11 cellular contexts compared by ENCODE assay signal in genomic region chr13:91247768-91248167, GRCh38.
DNase-seq lines count a peak whose midpoint lies in the region; ATAC-seq and TF ChIP-seq lines count a peak whose summit lies in the region.
"Had no signal": no experiment of that assay in that cellular context is flagged by ENCODE, and none has a peak within 500 bp of the region (broad histone marks: within the 10 kb centered on the region; RNA-seq: fewer than 3 reads in every experiment).

No MANE protein-coding gene starts in this region.

- peak in 1 of 2 donors; percentile 5 for DNase-seq in cardiac muscle cell (ENCODE audit: low read depth in 1 of 2, low spot score in 1 of 2)
- DNase-seq in Right ventricle myocardium superior, result no peak
- DNase-seq in Panc1 (ENCODE audit: low read depth, low spot score), result no peak
- no peak for DNase-seq in epithelial cell of proximal tubule (ENCODE audit: low read depth)
- no peak for DNase-seq in natural killer cell treated with Interleukin-12 subunit alpha and Interleukin-12 subunit beta and Interleukin-15 and Interleukin-18, amount 100 ng/mL, for 72 hours (ENCODE audit: low spot score)
- no peak for DNase-seq in activated naive CD4-positive, alpha-beta T cell treated with anti-CD3 and anti-CD28 coated beads for 36 hours
- DNase-seq in naive thymus-derived CD4-positive, alpha-beta T cell, result no peak
- DNase-seq: immature natural killer cell, NCI-H2171 had no signal

- intact Hi-C loops in Right ventricle myocardium superior (cut with DNase I), result no loop called here
- intact Hi-C loops in Panc1 (cut with micrococcal nuclease; ENCODE audit: unreplicated experiment), result loop anchor here (2.0 to 5.0 kb wide), 2 partner anchors 115 to 171 kb away; no protein-coding TSS in a partner anchor
- intact Hi-C loops in activated naive CD4-positive, alpha-beta T cell treated with anti-CD3 and anti-CD28 coated beads for 36 hours (cut with micrococcal nuclease), result loop anchor here (1.0 kb wide), 1 partner anchor 113 kb away; no protein-coding TSS in a partner anchor
- intact Hi-C loops in naive thymus-derived CD4-positive, alpha-beta T cell (cut with micrococcal nuclease), result loop anchor here (1.0 to 5.0 kb wide), 2 partner anchors 113 to 115 kb away; no protein-coding TSS in a partner anchor

- ATAC-seq in Right ventricle myocardium superior (ENCODE audit: poor library complexity) (no peak), Panc1 (no peak), GM18511 (IDR thresholded peaks at IDR 0.05; ENCODE audit: unreplicated experiment) (no peak)
- no peak for ATAC-seq in natural killer cell treated with Interleukin-12 subunit alpha and Interleukin-12 subunit beta and Interleukin-15 and Interleukin-18, amount 100 ng/mL, for 72 hours
- no peak for ATAC-seq in naive thymus-derived CD4-positive, alpha-beta T cell

- TF ChIP-seq CTCF in cardiac muscle cell (IDR thresholded peaks at IDR 0.05; ENCODE audit: low read depth, low read length) (peak; percentile 10), Panc1 (IDR thresholded peaks at IDR 0.05) (peak; percentile 20; the same call in 1 of the 2 replicates), epithelial cell of proximal tubule (conservative IDR thresholded peaks at IDR 0.05; ENCODE audit: low read depth, low read length) (peak; percentile 55)

- no peak overlapping the region for H3K4me3 Mint-ChIP-seq in natural killer cell treated with Interleukin-12 subunit alpha and Interleukin-12 subunit beta and Interleukin-15 and Interleukin-18, amount 100 ng/mL, for 72 hours
- no peak overlapping the region for H3K4me3 Mint-ChIP-seq in activated naive CD4-positive, alpha-beta T cell treated with anti-CD3 and anti-CD28 coated beads for 36 hours
- no peak overlapping the region for H3K4me3 Mint-ChIP-seq in naive thymus-derived CD4-positive, alpha-beta T cell
- H3K4me3 Mint-ChIP-seq: immature natural killer cell had no signal

- no peak overlapping the region for H3K27ac Mint-ChIP-seq in natural killer cell treated with Interleukin-12 subunit alpha and Interleukin-12 subunit beta and Interleukin-15 and Interleukin-18, amount 100 ng/mL, for 72 hours
- no peak overlapping the region for H3K27ac Mint-ChIP-seq in activated naive CD4-positive, alpha-beta T cell treated with anti-CD3 and anti-CD28 coated beads for 36 hours
- no peak overlapping the region for H3K27ac Mint-ChIP-seq in naive thymus-derived CD4-positive, alpha-beta T cell
- H3K27ac Mint-ChIP-seq: immature natural killer cell had no signal

- POLR2A ChIA-PET in Panc1 (lab: Charles Lee), result no interaction called here
- POLR2A ChIA-PET in naive thymus-derived CD4-positive, alpha-beta T cell (lab: Charles Lee), result no interaction called here

- BruUV-seq in Panc1 (replicated peaks; lab: Mats Ljungman, UMichigan), result no TSS peak

- no peaks in the 10 kb centered on the region for H3K4me1 ChIP-seq in cardiac muscle cell (ENCODE audit: low read depth)
- no peaks in the 10 kb centered on the region for H3K4me1 ChIP-seq in Panc1 (ENCODE audit: control insufficient read depth, insufficient read depth, low read length)
- H3K4me1 ChIP-seq in naive thymus-derived CD4-positive, alpha-beta T cell (ENCODE audit: control insufficient read depth in 2 of 2, insufficient read depth in 2 of 2, low read length in 2 of 2), result no peaks in the 10 kb centered on the region
- H3K4me1 ChIP-seq: BLaER1 treated with 17β-estradiol and CSF1 and Interleukin-3, amounts not matched to agents 10 nM and 100 nM had no signal

- H3K27ac ChIP-seq in cardiac muscle cell (no peak overlapping the region), Panc1 (ENCODE audit: low read length) (no peak overlapping the region)
- H3K27ac ChIP-seq in naive thymus-derived CD4-positive, alpha-beta T cell (ENCODE audit: low read depth, low read length), result no peak overlapping the region
- H3K27ac ChIP-seq: BLaER1 treated with 17β-estradiol and CSF1 and Interleukin-3, amounts not matched to agents 10 nM and 100 nM had no signal

- H3K4me1 Mint-ChIP-seq in natural killer cell treated with Interleukin-12 subunit alpha and Interleukin-12 subunit beta and Interleukin-15 and Interleukin-18, amount 100 ng/mL, for 72 hours (ENCODE audit: low read depth in 2 of 2), result no peaks in the 10 kb centered on the region
- H3K4me1 Mint-ChIP-seq in activated naive CD4-positive, alpha-beta T cell treated with anti-CD3 and anti-CD28 coated beads for 36 hours (ENCODE audit: low read depth), result no peaks in the 10 kb centered on the region
- H3K4me1 Mint-ChIP-seq in naive thymus-derived CD4-positive, alpha-beta T cell, result no peaks in the 10 kb centered on the region
- H3K4me1 Mint-ChIP-seq: immature natural killer cell had no signal

- in situ Hi-C loops in Panc1 (cut with HindIII; ENCODE audit: low pct_unique_long_range_greater_than_20kb, low sequenced_read_pairs), result no loop called here

- CTCF ChIA-PET in Panc1 (lab: Charles Lee), result interaction anchor here (1.0 to 1.6 kb wide), 2 partner anchors 113 to 170 kb away, joined by 3 read pairs; no protein-coding TSS in a partner anchor
- CTCF ChIA-PET in activated naive CD4-positive, alpha-beta T cell treated with anti-CD3 and anti-CD28 coated beads for 36 hours (lab: Charles Lee), result interaction anchor here (0.7 to 1.7 kb wide), 4 partner anchors 14 to 216 kb away, joined by 3 to 9 read pairs (median 4); no protein-coding TSS in a partner anchor
- CTCF ChIA-PET in naive thymus-derived CD4-positive, alpha-beta T cell (lab: Charles Lee), result no interaction called here

- H3K4me3 ChIP-seq in cardiac muscle cell (no peak overlapping the region), Panc1 (ENCODE audit: low read depth in 2 of 2, low read length in 2 of 2) (no peak overlapping the region), epithelial cell of proximal tubule (ENCODE audit: low read depth, low read length) (no peak overlapping the region)
- no peak overlapping the region for H3K4me3 ChIP-seq in naive thymus-derived CD4-positive, alpha-beta T cell (ENCODE audit: low read length)
- H3K4me3 ChIP-seq: BLaER1 treated with 17β-estradiol and CSF1 and Interleukin-3, amounts not matched to agents 10 nM and 100 nM had no signal

- H3K36me3 ChIP-seq in cardiac muscle cell (no peaks in the 10 kb centered on the region), Panc1 (ENCODE audit: control insufficient read depth, insufficient read depth, low read length) (no peaks in the 10 kb centered on the region)
- no peaks in the 10 kb centered on the region for H3K36me3 ChIP-seq in naive thymus-derived CD4-positive, alpha-beta T cell (ENCODE audit: control insufficient read depth in 2 of 3, insufficient read depth in 3 of 3, low read length in 3 of 3)
- H3K36me3 ChIP-seq: BLaER1 treated with 17β-estradiol and CSF1 and Interleukin-3, amounts not matched to agents 10 nM and 100 nM had no signal

- no peaks in the 10 kb centered on the region for H3K9me3 ChIP-seq in cardiac muscle cell (ENCODE audit: low read depth)
- no peaks in the 10 kb centered on the region for H3K9me3 ChIP-seq in Panc1 (ENCODE audit: control insufficient read depth, insufficient read depth, low read depth, low read length)
- H3K9me3 ChIP-seq in naive thymus-derived CD4-positive, alpha-beta T cell (ENCODE audit: control insufficient read depth in 2 of 3, low read length in 3 of 3), result no peaks in the 10 kb centered on the region
- H3K9me3 ChIP-seq: BLaER1 treated with 17β-estradiol and CSF1 and Interleukin-3, amounts not matched to agents 10 nM and 100 nM had no signal

- H3K9me3 Mint-ChIP-seq in natural killer cell treated with Interleukin-12 subunit alpha and Interleukin-12 subunit beta and Interleukin-15 and Interleukin-18, amount 100 ng/mL, for 72 hours, result no peaks in the 10 kb centered on the region
- H3K9me3 Mint-ChIP-seq in activated naive CD4-positive, alpha-beta T cell treated with anti-CD3 and anti-CD28 coated beads for 36 hours, result no peaks in the 10 kb centered on the region
- H3K9me3 Mint-ChIP-seq in naive thymus-derived CD4-positive, alpha-beta T cell, result peaks cover 0 to 2% (median 0%) of the 10 kb centered on the region in 11 donors

- H3K27me3 ChIP-seq in cardiac muscle cell (no peaks in the 10 kb centered on the region), Panc1 (ENCODE audit: control insufficient read depth, insufficient read depth, low read length) (no peaks in the 10 kb centered on the region)
- no peaks in the 10 kb centered on the region for H3K27me3 ChIP-seq in naive thymus-derived CD4-positive, alpha-beta T cell (ENCODE audit: control insufficient read depth in 2 of 2, insufficient read depth in 2 of 2, low read length in 2 of 2)
- H3K27me3 ChIP-seq: BLaER1 treated with 17β-estradiol and CSF1 and Interleukin-3, amounts not matched to agents 10 nM and 100 nM had no signal

- no peaks in the 10 kb centered on the region for H3K36me3 Mint-ChIP-seq in natural killer cell treated with Interleukin-12 subunit alpha and Interleukin-12 subunit beta and Interleukin-15 and Interleukin-18, amount 100 ng/mL, for 72 hours
- H3K36me3 Mint-ChIP-seq in activated naive CD4-positive, alpha-beta T cell treated with anti-CD3 and anti-CD28 coated beads for 36 hours (ENCODE audit: low read depth), result no peaks in the 10 kb centered on the region
- H3K36me3 Mint-ChIP-seq in naive thymus-derived CD4-positive, alpha-beta T cell, result no peaks in the 10 kb centered on the region
- H3K36me3 Mint-ChIP-seq: immature natural killer cell had no signal

- peaks cover 8 to 16% of the 10 kb centered on the region in 2 donors for H3K27me3 Mint-ChIP-seq in natural killer cell treated with Interleukin-12 subunit alpha and Interleukin-12 subunit beta and Interleukin-15 and Interleukin-18, amount 100 ng/mL, for 72 hours
- peaks cover 6% of the 10 kb centered on the region for H3K27me3 Mint-ChIP-seq in activated naive CD4-positive, alpha-beta T cell treated with anti-CD3 and anti-CD28 coated beads for 36 hours (ENCODE audit: low read depth)
- H3K27me3 Mint-ChIP-seq in naive thymus-derived CD4-positive, alpha-beta T cell, result peaks cover 0 to 37% (median 5%) of the 10 kb centered on the region in 5 donors
